1 cellular context compared by ENCODE assay signal in genomic region chr5:158519433-158520025, GRCh38.
A peak's percentile ranks its signal among the peaks of the same experiment; 100 is the strongest.
TF ChIP-seq lines count a peak whose summit lies in the region.

No MANE protein-coding gene starts in this region.

TF ChIP-seq in HepG2, 621 proteins besides CTCF, POLR2A, EP300 and RAD21 (continued from another document and continues in another):
- TF ChIP-seq, protein P1, sequence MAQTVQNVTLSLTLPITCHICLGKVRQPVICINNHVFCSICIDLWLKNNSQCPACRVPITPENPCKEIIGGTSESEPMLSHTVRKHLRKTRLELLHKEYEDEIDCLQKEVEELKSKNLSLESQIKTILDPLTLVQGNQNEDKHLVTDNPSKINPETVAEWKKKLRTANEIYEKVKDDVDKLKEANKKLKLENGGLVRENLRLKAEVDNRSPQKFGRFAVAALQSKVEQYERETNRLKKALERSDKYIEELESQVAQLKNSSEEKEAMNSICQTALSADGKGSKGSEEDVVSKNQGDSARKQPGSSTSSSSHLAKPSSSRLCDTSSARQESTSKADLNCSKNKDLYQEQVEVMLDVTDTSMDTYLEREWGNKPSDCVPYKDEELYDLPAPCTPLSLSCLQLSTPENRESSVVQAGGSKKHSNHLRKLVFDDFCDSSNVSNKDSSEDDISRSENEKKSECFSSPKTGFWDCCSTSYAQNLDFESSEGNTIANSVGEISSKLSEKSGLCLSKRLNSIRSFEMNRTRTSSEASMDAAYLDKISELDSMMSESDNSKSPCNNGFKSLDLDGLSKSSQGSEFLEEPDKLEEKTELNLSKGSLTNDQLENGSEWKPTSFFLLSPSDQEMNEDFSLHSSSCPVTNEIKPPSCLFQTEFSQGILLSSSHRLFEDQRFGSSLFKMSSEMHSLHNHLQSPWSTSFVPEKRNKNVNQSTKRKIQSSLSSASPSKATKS (CRISPR knock-in tag; IDR thresholded peaks at IDR 0.05) = no peak
- TF ChIP-seq ZBTB25 (CRISPR knock-in tag; IDR thresholded peaks at IDR 0.05) = no peak
- no peak for TF ChIP-seq SKIL (CRISPR knock-in tag; IDR thresholded peaks at IDR 0.05; ENCODE audit: borderline replicate concordance)
- TF ChIP-seq ZNF709 (CRISPR knock-in tag; IDR thresholded peaks at IDR 0.05) = no peak
- no peak for TF ChIP-seq HNRNPLL (IDR thresholded peaks at IDR 0.05; ENCODE audit: low read depth, low read length, poor library complexity, severe bottlenecking)
- no peak for TF ChIP-seq ATAD3A (CRISPR knock-in tag; IDR thresholded peaks at IDR 0.05)
- TF ChIP-seq, protein P2, sequence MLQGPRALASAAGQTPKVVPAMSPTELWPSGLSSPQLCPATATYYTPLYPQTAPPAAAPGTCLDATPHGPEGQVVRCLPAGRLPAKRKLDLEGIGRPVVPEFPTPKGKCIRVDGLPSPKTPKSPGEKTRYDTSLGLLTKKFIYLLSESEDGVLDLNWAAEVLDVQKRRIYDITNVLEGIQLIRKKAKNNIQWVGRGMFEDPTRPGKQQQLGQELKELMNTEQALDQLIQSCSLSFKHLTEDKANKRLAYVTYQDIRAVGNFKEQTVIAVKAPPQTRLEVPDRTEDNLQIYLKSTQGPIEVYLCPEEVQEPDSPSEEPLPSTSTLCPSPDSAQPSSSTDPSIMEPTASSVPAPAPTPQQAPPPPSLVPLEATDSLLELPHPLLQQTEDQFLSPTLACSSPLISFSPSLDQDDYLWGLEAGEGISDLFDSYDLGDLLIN (CRISPR knock-in tag; IDR thresholded peaks at IDR 0.05; ENCODE audit: borderline replicate concordance) = no peak
- no peak for TF ChIP-seq ZNF598 (CRISPR knock-in tag; IDR thresholded peaks at IDR 0.05; ENCODE audit: borderline replicate concordance)
- TF ChIP-seq, protein P3, sequence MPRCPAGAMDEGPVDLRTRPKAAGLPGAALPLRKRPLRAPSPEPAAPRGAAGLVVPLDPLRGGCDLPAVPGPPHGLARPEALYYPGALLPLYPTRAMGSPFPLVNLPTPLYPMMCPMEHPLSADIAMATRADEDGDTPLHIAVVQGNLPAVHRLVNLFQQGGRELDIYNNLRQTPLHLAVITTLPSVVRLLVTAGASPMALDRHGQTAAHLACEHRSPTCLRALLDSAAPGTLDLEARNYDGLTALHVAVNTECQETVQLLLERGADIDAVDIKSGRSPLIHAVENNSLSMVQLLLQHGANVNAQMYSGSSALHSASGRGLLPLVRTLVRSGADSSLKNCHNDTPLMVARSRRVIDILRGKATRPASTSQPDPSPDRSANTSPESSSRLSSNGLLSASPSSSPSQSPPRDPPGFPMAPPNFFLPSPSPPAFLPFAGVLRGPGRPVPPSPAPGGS (CRISPR knock-in tag; IDR thresholded peaks at IDR 0.05) = no peak
- TF ChIP-seq MTA1 (CRISPR knock-in tag; IDR thresholded peaks at IDR 0.05; ENCODE audit: borderline replicate concordance) = no peak
- TF ChIP-seq THAP9 (CRISPR knock-in tag; IDR thresholded peaks at IDR 0.05; ENCODE audit: borderline replicate concordance) = no peak
- TF ChIP-seq MZF1 (CRISPR knock-in tag; IDR thresholded peaks at IDR 0.05; ENCODE audit: borderline replicate concordance) = no peak
- no peak for TF ChIP-seq SMAD1 (CRISPR knock-in tag; IDR thresholded peaks at IDR 0.05; ENCODE audit: borderline replicate concordance, low read depth)
- TF ChIP-seq ZSCAN12 (CRISPR knock-in tag; IDR thresholded peaks at IDR 0.05) = no peak
- no peak for TF ChIP-seq MEIS1 (CRISPR knock-in tag; IDR thresholded peaks at IDR 0.05; ENCODE audit: borderline replicate concordance)
- TF ChIP-seq ZNF3 (CRISPR knock-in tag; IDR thresholded peaks at IDR 0.05) = no peak
- TF ChIP-seq FOXM1 (CRISPR knock-in tag; IDR thresholded peaks at IDR 0.05) = no peak
- TF ChIP-seq, protein P4, sequence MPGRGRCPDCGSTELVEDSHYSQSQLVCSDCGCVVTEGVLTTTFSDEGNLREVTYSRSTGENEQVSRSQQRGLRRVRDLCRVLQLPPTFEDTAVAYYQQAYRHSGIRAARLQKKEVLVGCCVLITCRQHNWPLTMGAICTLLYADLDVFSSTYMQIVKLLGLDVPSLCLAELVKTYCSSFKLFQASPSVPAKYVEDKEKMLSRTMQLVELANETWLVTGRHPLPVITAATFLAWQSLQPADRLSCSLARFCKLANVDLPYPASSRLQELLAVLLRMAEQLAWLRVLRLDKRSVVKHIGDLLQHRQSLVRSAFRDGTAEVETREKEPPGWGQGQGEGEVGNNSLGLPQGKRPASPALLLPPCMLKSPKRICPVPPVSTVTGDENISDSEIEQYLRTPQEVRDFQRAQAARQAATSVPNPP (CRISPR knock-in tag; IDR thresholded peaks at IDR 0.05) = no peak
- no peak for TF ChIP-seq ZNF382 (CRISPR knock-in tag; IDR thresholded peaks at IDR 0.05; ENCODE audit: borderline replicate concordance)
- TF ChIP-seq RBFOX2 (IDR thresholded peaks at IDR 0.05; ENCODE audit: low read depth, low read length) = no peak
- no peak for TF ChIP-seq ZNF720 (CRISPR knock-in tag; IDR thresholded peaks at IDR 0.05)
- TF ChIP-seq ZNF652 (CRISPR knock-in tag; IDR thresholded peaks at IDR 0.05; ENCODE audit: borderline replicate concordance, low read depth) = peak; percentile 24; the same call in 1 of the 2 replicates
- TF ChIP-seq, protein P5, sequence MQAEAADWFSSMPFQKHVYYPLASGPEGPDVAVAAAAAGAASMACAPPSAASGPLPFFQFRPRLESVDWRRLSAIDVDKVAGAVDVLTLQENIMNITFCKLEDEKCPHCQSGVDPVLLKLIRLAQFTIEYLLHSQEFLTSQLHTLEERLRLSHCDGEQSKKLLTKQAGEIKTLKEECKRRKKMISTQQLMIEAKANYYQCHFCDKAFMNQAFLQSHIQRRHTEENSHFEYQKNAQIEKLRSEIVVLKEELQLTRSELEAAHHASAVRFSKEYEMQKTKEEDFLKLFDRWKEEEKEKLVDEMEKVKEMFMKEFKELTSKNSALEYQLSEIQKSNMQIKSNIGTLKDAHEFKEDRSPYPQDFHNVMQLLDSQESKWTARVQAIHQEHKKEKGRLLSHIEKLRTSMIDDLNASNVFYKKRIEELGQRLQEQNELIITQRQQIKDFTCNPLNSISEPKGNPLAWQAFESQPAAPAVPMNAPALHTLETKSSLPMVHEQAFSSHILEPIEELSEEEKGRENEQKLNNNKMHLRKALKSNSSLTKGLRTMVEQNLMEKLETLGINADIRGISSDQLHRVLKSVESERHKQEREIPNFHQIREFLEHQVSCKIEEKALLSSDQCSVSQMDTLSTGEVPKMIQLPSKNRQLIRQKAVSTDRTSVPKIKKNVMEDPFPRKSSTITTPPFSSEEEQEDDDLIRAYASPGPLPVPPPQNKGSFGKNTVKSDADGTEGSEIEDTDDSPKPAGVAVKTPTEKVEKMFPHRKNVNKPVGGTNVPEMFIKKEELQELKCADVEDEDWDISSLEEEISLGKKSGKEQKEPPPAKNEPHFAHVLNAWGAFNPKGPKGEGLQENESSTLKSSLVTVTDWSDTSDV (CRISPR knock-in tag; IDR thresholded peaks at IDR 0.05) = no peak
- TF ChIP-seq TSC22D2 (CRISPR knock-in tag; IDR thresholded peaks at IDR 0.05; ENCODE audit: borderline replicate concordance) = no peak
- TF ChIP-seq, protein P6, sequence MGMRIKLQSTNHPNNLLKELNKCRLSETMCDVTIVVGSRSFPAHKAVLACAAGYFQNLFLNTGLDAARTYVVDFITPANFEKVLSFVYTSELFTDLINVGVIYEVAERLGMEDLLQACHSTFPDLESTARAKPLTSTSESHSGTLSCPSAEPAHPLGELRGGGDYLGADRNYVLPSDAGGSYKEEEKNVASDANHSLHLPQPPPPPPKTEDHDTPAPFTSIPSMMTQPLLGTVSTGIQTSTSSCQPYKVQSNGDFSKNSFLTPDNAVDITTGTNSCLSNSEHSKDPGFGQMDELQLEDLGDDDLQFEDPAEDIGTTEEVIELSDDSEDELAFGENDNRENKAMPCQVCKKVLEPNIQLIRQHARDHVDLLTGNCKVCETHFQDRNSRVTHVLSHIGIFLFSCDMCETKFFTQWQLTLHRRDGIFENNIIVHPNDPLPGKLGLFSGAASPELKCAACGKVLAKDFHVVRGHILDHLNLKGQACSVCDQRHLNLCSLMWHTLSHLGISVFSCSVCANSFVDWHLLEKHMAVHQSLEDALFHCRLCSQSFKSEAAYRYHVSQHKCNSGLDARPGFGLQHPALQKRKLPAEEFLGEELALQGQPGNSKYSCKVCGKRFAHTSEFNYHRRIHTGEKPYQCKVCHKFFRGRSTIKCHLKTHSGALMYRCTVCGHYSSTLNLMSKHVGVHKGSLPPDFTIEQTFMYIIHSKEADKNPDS (CRISPR knock-in tag; IDR thresholded peaks at IDR 0.05) = no peak
- TF ChIP-seq ISX (CRISPR knock-in tag; conservative IDR thresholded peaks at IDR 0.05) = no peak
- no peak for TF ChIP-seq ZNF781 (CRISPR knock-in tag; IDR thresholded peaks at IDR 0.05; ENCODE audit: borderline replicate concordance, not compliant biosample characterization)
- no peak for TF ChIP-seq POLR2AphosphoS5 (IDR thresholded peaks at IDR 0.05; ENCODE audit: low read depth, low read length)
- no peak for TF ChIP-seq SP1 (IDR thresholded peaks at IDR 0.05)
- TF ChIP-seq SP1 (CRISPR knock-in tag; IDR thresholded peaks at IDR 0.05) = no peak
- TF ChIP-seq FIP1L1 (IDR thresholded peaks at IDR 0.05; ENCODE audit: borderline replicate concordance, insufficient read depth, low read depth, low read length) = no peak
- TF ChIP-seq EEA1 (CRISPR knock-in tag; IDR thresholded peaks at IDR 0.05; ENCODE audit: borderline replicate concordance) = no peak
- TF ChIP-seq FOXK2 (IDR thresholded peaks at IDR 0.05) = peak; percentile 70; the same call in 1 of the 2 replicates
- TF ChIP-seq ZNF570 (CRISPR knock-in tag; IDR thresholded peaks at IDR 0.05; ENCODE audit: borderline replicate concordance) = no peak
- TF ChIP-seq SP140L (CRISPR knock-in tag; IDR thresholded peaks at IDR 0.05; ENCODE audit: borderline replicate concordance) = no peak
- TF ChIP-seq CHD4 (IDR thresholded peaks at IDR 0.05; ENCODE audit: borderline replicate concordance, low read length) = no peak
- no peak for TF ChIP-seq RARG (CRISPR knock-in tag; IDR thresholded peaks at IDR 0.05; ENCODE audit: low read depth)
- no peak for TF ChIP-seq ASH2L (IDR thresholded peaks at IDR 0.05; ENCODE audit: insufficient read length, low read depth, low read length)
- 0 out of 2 replicates have a peak, but pooled peaks have one; percentile 39 for TF ChIP-seq ZNF670 (CRISPR knock-in tag; IDR thresholded peaks at IDR 0.05; ENCODE audit: borderline replicate concordance)
- TF ChIP-seq U2AF2 (IDR thresholded peaks at IDR 0.05; ENCODE audit: low read depth, low read length) = no peak
- no peak for TF ChIP-seq FLYWCH1 (CRISPR knock-in tag; IDR thresholded peaks at IDR 0.05)
- TF ChIP-seq ZNF513 (CRISPR knock-in tag; conservative IDR thresholded peaks at IDR 0.05) = no peak
